8 cellular contexts compared by ENCODE assay signal in the genomic region with DNA sequence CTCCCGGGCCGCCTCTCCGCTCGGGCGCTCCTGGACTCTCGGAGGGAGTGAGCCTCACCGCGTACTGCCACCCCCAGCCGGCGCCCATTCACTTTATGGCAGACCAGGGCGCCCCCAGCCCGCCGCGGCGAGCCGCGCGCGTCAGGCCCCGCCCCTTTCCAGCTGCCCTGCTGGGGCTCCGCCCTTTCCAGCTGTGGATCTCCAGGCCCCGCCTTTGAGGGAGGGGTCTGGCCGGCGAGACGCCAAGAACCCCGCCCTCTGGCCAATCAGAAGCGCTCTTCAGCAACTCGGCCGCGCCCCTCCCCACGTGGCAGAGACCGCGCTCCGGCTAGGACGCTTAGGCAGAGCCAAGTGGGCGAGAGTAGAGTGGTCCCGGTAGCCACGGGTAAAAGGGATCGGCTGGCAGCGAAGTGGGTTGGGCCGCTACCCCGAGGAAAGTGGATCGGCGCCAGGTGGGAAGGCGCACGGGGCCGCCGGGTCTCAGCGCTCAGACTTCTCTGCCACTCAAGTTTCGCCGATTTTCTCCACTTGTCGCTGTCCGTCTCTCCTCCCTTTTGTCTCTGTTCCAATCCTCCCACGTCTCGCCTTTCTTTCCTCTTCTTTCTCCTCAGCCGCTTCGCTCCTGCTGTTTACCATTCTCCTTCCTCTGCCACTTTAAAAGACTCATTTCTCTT. TPM values are rescaled to one million over a fixed set of nuclear protein-coding genes. Genes with fewer than 3 reads are reported as not detected.
DNase-seq lines count a peak whose midpoint lies in the region; ATAC-seq and TF ChIP-seq lines count a peak whose summit lies in the region.

A gene (minus strand): TSS at position 69 of the 674 bp plus-strand sequence. CDS start 9,432 bp downstream, outside the sequence.

- H3K27ac Mint-ChIP-seq in T-cell = peak within 1 kb of the TSS in 1 of 2 donors; percentile 65

- H3K27me3 Mint-ChIP-seq in T-cell = peaks cover 17 to 27% of the 10 kb centered on the region in 2 donors

- intact Hi-C loops in adrenal gland (cut with DNase I) = no loop called here
- intact Hi-C loops in heart right ventricle (cut with DNase I) = no loop called here
- intact Hi-C loops in posterior vena cava (cut with DNase I) = no loop called here
- intact Hi-C loops in transverse colon (cut with DNase I; ENCODE audit: low total_unique reads) = no loop called here

- H3K27ac ChIP-seq in adrenal gland (no peak within 1 kb of the TSS), heart right ventricle (peak within 1 kb of the TSS in 5 of 10 donors; percentile 6 to 38 (median 28)), transverse colon (no peak within 1 kb of the TSS)

- 1% methylated on average over 13 to 57 of the region's 57 CpGs for WGBS in adrenal gland, 4 donors
- WGBS in heart right ventricle, 2 donors = 0 to 2% methylated on average over 53 to 57 of the region's 57 CpGs
- WGBS in transverse colon (ENCODE audit: low coverage in 1 of 2), 2 donors = 3 to 5% methylated on average over 4 to 32 of the region's 57 CpGs

- peaks cover 6 to 28% of the 10 kb centered on the region in 2 donors for H3K4me1 ChIP-seq in adrenal gland (replicated peaks in 1 of 2)
- peaks cover 4 to 40% (median 32%) of the 10 kb centered on the region in 9 donors for H3K4me1 ChIP-seq in heart right ventricle
- peaks cover 13 to 34% (median 32%) of the 10 kb centered on the region in 4 donors for H3K4me1 ChIP-seq in transverse colon

- peak; percentile 28 for DNase-seq in COR-L47 (lab: John Stamatoyannopoulos, UW)
- DNase-seq in KBM-7 = peak; percentile 91
- peak; percentile 57 to 89 (median 84) for DNase-seq in T-cell
- peak; percentile 89 to 96 (median 93) for DNase-seq in adrenal gland
- peak; percentile 93 to 95 for DNase-seq in heart right ventricle
- DNase-seq in posterior vena cava (ENCODE audit: low spot score) = peak; percentile 97
- peak; percentile 93 for DNase-seq in transverse colon

- CTCF ChIA-PET in T-cell (lab: Charles Lee) = interaction anchor here in 1 of 2 donors (0.7 to 1.3 kb wide), 3 partner anchors 12 to 471 kb away, joined by 3 to 5 read pairs (median 3); no protein-coding TSS in a partner anchor

- no peaks in the 10 kb centered on the region for H3K36me3 Mint-ChIP-seq in T-cell

- H3K27me3 ChIP-seq in adrenal gland (no peaks in the 10 kb centered on the region), heart right ventricle (peaks cover 0 to 55% (median 0%) of the 10 kb centered on the region in 7 donors), transverse colon (peaks cover 47% of the 10 kb centered on the region)

- H3K9me3 ChIP-seq in adrenal gland (replicated peaks in 1 of 3) = no peaks in the 10 kb centered on the region
- no peaks in the 10 kb centered on the region for H3K9me3 ChIP-seq in heart right ventricle
- H3K9me3 ChIP-seq in transverse colon = no peaks in the 10 kb centered on the region

- H3K36me3 ChIP-seq in adrenal gland (replicated peaks in 1 of 2) = no peaks in the 10 kb centered on the region
- no peaks in the 10 kb centered on the region for H3K36me3 ChIP-seq in heart right ventricle
- no peaks in the 10 kb centered on the region for H3K36me3 ChIP-seq in transverse colon

- peaks cover 30 to 37% (median 37%) of the 10 kb centered on the region in 3 donors for H3K4me1 Mint-ChIP-seq in T-cell

- ATAC-seq in GM21367 (IDR thresholded peaks at IDR 0.05; ENCODE audit: unreplicated experiment) (peak; percentile 30), T-cell (replicated peaks in 1 of 4) (peak; percentile 41 to 56 (median 45)), heart right ventricle (peak; percentile 76 to 82 (median 78))

- TF ChIP-seq EP300 in transverse colon (IDR thresholded peaks at IDR 0.05; ENCODE audit: low read depth) = no peak

- POLR2A ChIA-PET in T-cell (lab: Charles Lee) = no interaction called here

- peak within 1 kb of the TSS; percentile 68 to 83 (median 79) for H3K4me3 Mint-ChIP-seq in T-cell

- TF ChIP-seq CTCF in adrenal gland (IDR thresholded peaks at IDR 0.05) (no peak), heart right ventricle (IDR thresholded peaks at IDR 0.05) (peak in 1 of 9 donors; percentile 38), transverse colon (IDR thresholded peaks at IDR 0.05) (no peak)

- H3K4me3 ChIP-seq in adrenal gland (peak within 1 kb of the TSS in 3 of 4 donors; percentile 16 to 72 (median 24)), heart right ventricle (peak within 1 kb of the TSS; percentile 36 to 79 (median 61)), transverse colon (peak within 1 kb of the TSS; percentile 39 to 63 (median 44))

- H3K9me3 Mint-ChIP-seq in T-cell = no peaks in the 10 kb centered on the region

- no peak for TF ChIP-seq POLR2A in adrenal gland (IDR thresholded peaks at IDR 0.05)
- no peak for TF ChIP-seq POLR2A in transverse colon (IDR thresholded peaks at IDR 0.05)

- in situ Hi-C loops in KBM-7 (cut with MboI; ENCODE audit: low pct_unique_long_range_greater_than_20kb, low sequenced_read_pairs) = loop anchor here (25.0 kb wide), 1 partner anchor 246 kb away; no protein-coding TSS in a partner anchor
- in situ Hi-C loops in transverse colon (cut with MboI; ENCODE audit: low pct_ligation_motif_present in 1 of 4, low pct_unique_long_range_greater_than_20kb in 1 of 4, low sequenced_read_pairs in 3 of 4) = no loop called here

RNA-seq across cellular contexts. Expression of the gene that starts here (rescaled TPM):
- not detected for total RNA-seq in T-cell
- 1 to 10 TPM in 1 of 8 donors, under 1 TPM in 1, not detected in 6; 0.69 to 5.2 TPM for total RNA-seq in adrenal gland
- not detected for polyA plus RNA-seq in adrenal gland
- total RNA-seq in heart right ventricle = 1 to 10 TPM in 4 of 10 donors, under 1 TPM in 6; 0.21 to 2.8 (median 0.86) TPM
- 10 to 100 TPM in 1 of 2 donors, 1 to 10 TPM in 1; 1.8 to 10.4 TPM for polyA plus RNA-seq in heart right ventricle
- total RNA-seq in posterior vena cava = not detected
- not detected for total RNA-seq in transverse colon

Comparison
In these comparisons a context has a peak if more than half of its experiments do, and no peak if none do; other contexts are left out.
1. Peak in DNase-seq and ATAC-seq in T-cell; RNA of the gene not detected or under 1 TPM.
2. Peak in DNase-seq in posterior vena cava; RNA of the gene not detected or under 1 TPM.
3. Peak in DNase-seq and H3K4me3 ChIP-seq in transverse colon; RNA of the gene not detected or under 1 TPM.
4. DNase-seq: peak in every context shown above with its lines; median percentile 97 in posterior vena cava; 94 in heart right ventricle; 93 in adrenal gland; 93 in transverse colon; 91 in KBM-7; 84 in T-cell; 28 in COR-L47.